ENCODE assay signal across 8 cellular contexts in the genomic region with DNA sequence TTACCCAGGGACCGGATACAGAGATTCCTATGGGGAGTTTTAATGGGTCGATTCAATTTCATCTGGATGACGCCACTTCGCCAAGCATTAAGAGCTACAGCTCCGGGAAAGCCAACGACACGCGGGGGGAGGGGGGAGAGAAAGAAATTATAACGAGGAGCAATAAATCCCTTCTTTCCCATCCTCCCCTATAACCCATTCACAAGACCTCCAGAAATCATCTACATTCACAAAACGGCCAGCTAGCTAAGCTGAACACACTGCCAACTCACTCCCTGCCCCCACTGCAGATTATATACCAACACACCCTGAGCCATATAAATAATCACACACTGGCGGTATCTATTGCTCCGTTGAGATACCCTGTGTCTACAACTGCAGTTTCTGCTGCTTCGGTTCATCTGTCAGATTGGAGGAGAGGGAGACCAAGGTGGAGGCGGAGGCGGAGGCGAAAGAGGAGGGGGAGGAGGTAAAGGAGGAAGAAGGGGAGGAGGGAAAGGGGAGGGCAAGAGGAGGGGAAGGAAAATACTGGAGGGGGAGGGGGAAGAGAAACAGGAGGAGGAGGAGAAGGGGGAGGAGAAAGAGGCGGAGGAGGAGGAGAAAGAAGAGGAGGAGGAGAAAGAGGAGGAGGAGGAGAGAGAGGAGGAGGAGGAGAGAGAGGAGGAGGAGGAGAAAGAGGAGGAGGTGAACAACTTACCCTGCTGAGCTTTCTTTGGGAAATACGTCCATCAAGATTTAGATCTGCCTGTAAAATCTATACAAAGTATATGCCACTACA.
A peak's percentile ranks its signal among the peaks of the same experiment; 100 is the strongest.
DNase-seq lines count a peak whose midpoint lies in the region; ATAC-seq and TF ChIP-seq lines count a peak whose summit lies in the region.

No MANE protein-coding gene starts in this region.

- H3K36me3 ChIP-seq in spleen = no peaks in the 10 kb centered on the region

- H3K27ac ChIP-seq in caudate nucleus (ENCODE audit: low read depth, low read length) (peak overlapping the region; percentile 58), spleen (peak overlapping the region in 6 of 8 donors; percentile 27 to 70 (median 63))

- H3K4me3 ChIP-seq in HFF-Myc (replicated peaks; ENCODE audit: low read depth, low read length) = peak overlapping the region; percentile 48
- H3K4me3 ChIP-seq in spleen = peak overlapping the region in 7 of 8 donors; percentile 15 to 68 (median 32)

- TF ChIP-seq POLR2A in spleen (IDR thresholded peaks at IDR 0.05) = no peak

- DNase-seq in AML-193 (lab: John Stamatoyannopoulos, UW) = peak; percentile 12 to 24
- DNase-seq in HFF-Myc (ENCODE audit: extremely low read depth, low read depth) = peak; percentile 21
- peak; percentile 86 for DNase-seq in SK-MEL-5 (ENCODE audit: low read depth, low spot score)
- peak in 22 of 61 donors; percentile 3 to 71 (median 10) for DNase-seq in caudate nucleus (lab: John Stamatoyannopoulos, UW)
- peak; percentile 86 for DNase-seq in islet precursor cell
- no peak for DNase-seq in spleen

- TF ChIP-seq CTCF in HFF-Myc (IDR thresholded peaks at IDR 0.05; ENCODE audit: low read depth, low read length, missing control alignments) (no peak), spleen (IDR thresholded peaks at IDR 0.05 in 8 of 11, conservative IDR thresholded peaks at IDR 0.05 in 3 of 11) (no peak)

- H3K4me1 ChIP-seq in spleen = peaks cover 0 to 9% (median 2%) of the 10 kb centered on the region in 6 donors

- ATAC-seq in HG02973 (IDR thresholded peaks at IDR 0.05; ENCODE audit: unreplicated experiment) (no peak), GM21619 (IDR thresholded peaks at IDR 0.05; ENCODE audit: unreplicated experiment) (no peak)

- H3K27me3 ChIP-seq in spleen (replicated peaks in 1 of 7) = no peaks in the 10 kb centered on the region

- in situ Hi-C loops in SK-MEL-5 (cut with HindIII; ENCODE audit: low pct_unique_long_range_greater_than_20kb, low sequenced_read_pairs) = no loop called here

- H3K9me3 ChIP-seq in spleen = peaks cover 0 to 6% (median 0%) of the 10 kb centered on the region in 8 donors

- intact Hi-C loops in spleen (cut with DNase I; ENCODE audit: low total_unique reads) = no loop called here

- 26 to 40% (median 29%) methylated on average over 17 to 18 of the region's 18 CpGs for WGBS in spleen, 5 donors
